ENCODE assay signal across 1 cellular context in genomic region chr7:141363748-141364147, GRCh38.
TF ChIP-seq lines count a peak whose summit lies in the region.

No MANE protein-coding gene starts in this region.

TF ChIP-seq in HepG2, 621 proteins besides CTCF, POLR2A, EP300 and RAD21 (continued from another document):
- TF ChIP-seq KDM2A (CRISPR knock-in tag; IDR thresholded peaks at IDR 0.05; ENCODE audit: borderline replicate concordance, low read depth) (no peak), ADNP (CRISPR knock-in tag; IDR thresholded peaks at IDR 0.05) (no peak), ZNF567 (CRISPR knock-in tag; IDR thresholded peaks at IDR 0.05; ENCODE audit: borderline replicate concordance) (no peak), MZF1 (CRISPR knock-in tag; IDR thresholded peaks at IDR 0.05; ENCODE audit: borderline replicate concordance) (no peak), ZNF749 (CRISPR knock-in tag; IDR thresholded peaks at IDR 0.05; ENCODE audit: borderline replicate concordance) (no peak)
- TF ChIP-seq, protein P1, sequence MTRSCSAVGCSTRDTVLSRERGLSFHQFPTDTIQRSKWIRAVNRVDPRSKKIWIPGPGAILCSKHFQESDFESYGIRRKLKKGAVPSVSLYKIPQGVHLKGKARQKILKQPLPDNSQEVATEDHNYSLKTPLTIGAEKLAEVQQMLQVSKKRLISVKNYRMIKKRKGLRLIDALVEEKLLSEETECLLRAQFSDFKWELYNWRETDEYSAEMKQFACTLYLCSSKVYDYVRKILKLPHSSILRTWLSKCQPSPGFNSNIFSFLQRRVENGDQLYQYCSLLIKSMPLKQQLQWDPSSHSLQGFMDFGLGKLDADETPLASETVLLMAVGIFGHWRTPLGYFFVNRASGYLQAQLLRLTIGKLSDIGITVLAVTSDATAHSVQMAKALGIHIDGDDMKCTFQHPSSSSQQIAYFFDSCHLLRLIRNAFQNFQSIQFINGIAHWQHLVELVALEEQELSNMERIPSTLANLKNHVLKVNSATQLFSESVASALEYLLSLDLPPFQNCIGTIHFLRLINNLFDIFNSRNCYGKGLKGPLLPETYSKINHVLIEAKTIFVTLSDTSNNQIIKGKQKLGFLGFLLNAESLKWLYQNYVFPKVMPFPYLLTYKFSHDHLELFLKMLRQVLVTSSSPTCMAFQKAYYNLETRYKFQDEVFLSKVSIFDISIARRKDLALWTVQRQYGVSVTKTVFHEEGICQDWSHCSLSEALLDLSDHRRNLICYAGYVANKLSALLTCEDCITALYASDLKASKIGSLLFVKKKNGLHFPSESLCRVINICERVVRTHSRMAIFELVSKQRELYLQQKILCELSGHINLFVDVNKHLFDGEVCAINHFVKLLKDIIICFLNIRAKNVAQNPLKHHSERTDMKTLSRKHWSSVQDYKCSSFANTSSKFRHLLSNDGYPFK (CRISPR knock-in tag; IDR thresholded peaks at IDR 0.05; ENCODE audit: borderline replicate concordance), result no peak
- TF ChIP-seq, protein P2, sequence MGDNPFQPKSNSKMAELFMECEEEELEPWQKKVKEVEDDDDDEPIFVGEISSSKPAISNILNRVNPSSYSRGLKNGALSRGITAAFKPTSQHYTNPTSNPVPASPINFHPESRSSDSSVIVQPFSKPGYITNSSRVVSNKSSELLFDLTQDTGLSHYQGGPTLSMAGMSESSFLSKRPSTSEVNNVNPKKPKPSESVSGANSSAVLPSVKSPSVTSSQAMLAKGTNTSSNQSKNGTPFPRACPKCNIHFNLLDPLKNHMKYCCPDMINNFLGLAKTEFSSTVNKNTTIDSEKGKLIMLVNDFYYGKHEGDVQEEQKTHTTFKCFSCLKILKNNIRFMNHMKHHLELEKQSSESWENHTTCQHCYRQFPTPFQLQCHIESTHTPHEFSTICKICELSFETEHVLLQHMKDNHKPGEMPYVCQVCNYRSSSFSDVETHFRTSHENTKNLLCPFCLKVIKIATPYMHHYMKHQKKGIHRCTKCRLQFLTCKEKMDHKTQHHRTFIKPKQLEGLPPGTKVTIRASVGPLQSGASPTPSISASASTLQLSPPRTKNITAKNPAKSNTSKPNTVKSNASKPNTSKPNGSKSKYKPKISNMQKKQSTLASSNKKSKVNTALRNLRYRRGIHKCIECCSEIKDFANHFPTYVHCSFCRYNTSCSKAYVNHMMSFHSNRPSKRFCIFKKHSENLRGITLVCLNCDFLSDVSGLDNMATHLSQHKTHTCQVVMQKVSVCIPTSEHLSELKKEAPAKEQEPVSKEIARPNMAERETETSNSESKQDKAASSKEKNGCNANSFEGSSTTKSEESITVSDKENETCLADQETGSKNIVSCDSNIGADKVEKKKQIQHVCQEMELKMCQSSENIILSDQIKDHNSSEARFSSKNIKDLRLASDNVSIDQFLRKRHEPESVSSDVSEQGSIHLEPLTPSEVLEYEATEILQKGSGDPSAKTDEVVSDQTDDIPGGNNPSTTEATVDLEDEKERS (CRISPR knock-in tag; IDR thresholded peaks at IDR 0.05), result no peak
TF ChIP-seq in HepG2: peak in this region for 0.
